Comparison of ENCODE assay signal across 20 cellular contexts in the genomic region with DNA sequence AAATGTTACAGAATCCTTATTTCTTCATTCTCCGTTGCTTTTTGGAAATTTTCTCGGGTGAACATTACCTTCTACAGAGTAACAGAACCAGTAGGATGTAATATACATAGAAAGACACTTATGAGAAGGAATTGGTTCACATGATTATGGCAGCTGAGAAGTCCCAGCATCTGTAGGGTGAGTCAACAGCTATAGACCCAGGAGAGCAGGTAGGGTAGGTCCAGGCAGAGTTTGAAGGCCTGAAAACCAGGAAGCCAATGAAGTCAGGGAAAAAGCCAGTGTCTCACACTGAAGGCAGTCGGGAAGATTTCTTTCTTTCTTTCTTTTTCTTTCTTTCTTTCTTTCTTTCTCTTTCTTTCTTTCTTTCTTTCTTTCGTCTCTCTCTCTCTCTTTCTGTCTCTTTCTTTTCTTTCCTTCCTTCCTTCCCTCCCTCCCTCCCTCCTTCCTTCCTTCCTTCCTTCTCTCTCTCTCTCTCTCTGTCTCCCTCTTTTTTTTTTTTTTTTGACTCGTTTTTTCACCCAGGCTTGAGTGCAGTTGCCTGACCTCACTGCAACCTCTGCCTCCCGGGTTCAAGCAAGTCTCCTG. TPM values are rescaled to one million over a fixed set of nuclear protein-coding genes. Genes with fewer than 3 reads are reported as not detected.
A peak's percentile ranks its signal among the peaks of the same experiment; 100 is the strongest.
DNase-seq lines count a peak whose midpoint lies in the region; ATAC-seq, FAIRE-seq and TF ChIP-seq lines count a peak whose summit lies in the region.
"Had no signal": no experiment of that assay in that cellular context is flagged by ENCODE, and none has a peak within 500 bp of the region (broad histone marks: within the 10 kb centered on the region; RNA-seq: fewer than 3 reads in every experiment).

No MANE protein-coding gene starts in this region.

- intact Hi-C loops in K562 (cut with micrococcal nuclease): no loop called here

- DNase-seq in K562 (ENCODE audit: extremely low read depth in 1 of 4, low spot score in 3 of 4) (peak in 1 of 4 experiments; percentile 43), GM13976 (ENCODE audit: low spot score) (no peak), EL (no peak), NAMALWA (ENCODE audit: low spot score) (no peak)
- DNase-seq: BE2C; C1 segment of cervical spinal cord; CD4-positive, CD25-positive, alpha-beta regulatory T cell; DMS153; DND-41; GOT3; H7; IMR-90; KBM-7 had no signal

- BruUV-seq in K562 (replicated peaks; lab: Mats Ljungman, UMichigan): no TSS peak

- H2AFZ ChIP-seq in K562 (ENCODE audit: low read depth, low read length): peak overlapping the region; percentile 80

- WGBS in K562 (ENCODE audit: insufficient coverage, low coverage, missing lambda C conversion rate): 52% methylated on average over 4 of the region's 6 CpGs

- H3K36me3 ChIP-seq in HEK293 (ENCODE audit: control insufficient read depth in 2 of 2, insufficient read depth in 1 of 2, low read length in 2 of 2): no peaks in the 10 kb centered on the region
- no peaks in the 10 kb centered on the region for H3K36me3 ChIP-seq in K562 (ENCODE audit: control insufficient read depth, insufficient read depth, low read length)
- H3K36me3 ChIP-seq: BE2C had no signal

- H3K27me3 ChIP-seq in K562 (ENCODE audit: control insufficient read depth in 2 of 2, insufficient read depth in 2 of 2, low read length in 2 of 2): no peaks in the 10 kb centered on the region
- H3K27me3 ChIP-seq: BE2C had no signal

- TF ChIP-seq EP300 in K562 (IDR thresholded peaks at IDR 0.05; ENCODE audit: low read length): no peak

- in situ Hi-C loops in K562 (cut with MboI): no loop called here
- in situ Hi-C loops in GM13976 (cut with MboI; ENCODE audit: low sequenced_read_pairs, unreplicated experiment): no loop called here

- TF ChIP-seq RAD21 in K562 (CRISPR knock-in tag; conservative IDR thresholded peaks at IDR 0.05 in 1 of 2, IDR thresholded peaks at IDR 0.05 in 1 of 2): peak in 1 of 2 experiments; percentile 9; a peak in 1 of 4 replicates

- H3K79me2 ChIP-seq in K562 (ENCODE audit: control insufficient read depth, insufficient read depth, low read length): 0 out of 3 replicates have a peak, but pooled peaks cover 10% of the 10 kb centered on the region

- H3K27ac ChIP-seq in HEK293 (ENCODE audit: extremely low read depth, low read depth, low read length) (no peak overlapping the region), K562 (ENCODE audit: extremely low read depth, low read depth, low read length) (peak overlapping the region; percentile 47; the same call in 1 of the 3 replicates)

- POLR2A ChIA-PET in HEK293 (lab: Yijun Ruan, JAX) (interaction anchor here (0.6 kb wide), 2 partner anchors 18 to 188 kb away, joined by 3 read pairs; no protein-coding TSS in a partner anchor), K562 (lab: Yijun Ruan, JAX) (interaction anchor here (4.4 kb wide), 1 partner anchor 13 kb away, joined by 37 read pairs; no protein-coding TSS in a partner anchor)

- no peaks in the 10 kb centered on the region for H3K9me1 ChIP-seq in K562 (ENCODE audit: control insufficient read depth, insufficient read depth, low read length)

- TF ChIP-seq CTCF in HEK293 (tag by site-specific recombination; IDR thresholded peaks at IDR 0.05) (no peak), K562 (IDR thresholded peaks at IDR 0.05 in 2 of 3, conservative IDR thresholded peaks at IDR 0.05 in 1 of 3; ENCODE audit: insufficient read depth in 2 of 3, low read depth in 1 of 3, low read length in 3 of 3) (no peak), GM13976 (IDR thresholded peaks at IDR 0.05; ENCODE audit: borderline replicate concordance, control extremely low read depth, extremely low read depth, insufficient read depth, missing control alignments) (no peak)

- CTCF ChIA-PET in HEK293 (lab: Yijun Ruan, JAX) (interaction anchor here (0.6 to 1.9 kb wide), 4 partner anchors 12 to 161 kb away, joined by 3 to 10 read pairs (median 8); a partner anchor contains a TSS), K562 (lab: Yijun Ruan, JAX; ENCODE audit: low intra/inter-chr PET ratio) (no interaction called here)

- H4K20me1 ChIP-seq in K562 (replicated peaks; ENCODE audit: control insufficient read depth, insufficient read depth, low read length): no peaks in the 10 kb centered on the region

- peak; percentile 10; the same call in 1 of the 3 replicates for ATAC-seq in K562
- ATAC-seq in esophagus mucosa: peak; percentile 89
- ATAC-seq: HCT116 had no signal

- no peak for FAIRE-seq in K562 (lab: Jason Lieb, UNC)
- FAIRE-seq: G401.6, GM12891, GM18507, HTR-8/SVneo had no signal

- no peak overlapping the region for H3K4me2 ChIP-seq in K562 (ENCODE audit: insufficient read depth, low read length)

- H3K9ac ChIP-seq in K562 (ENCODE audit: insufficient read depth in 1 of 2, low read depth in 2 of 2, low read length in 2 of 2): no peak overlapping the region

- no peaks in the 10 kb centered on the region; the same call in 1 of the 2 replicates for H3K4me1 ChIP-seq in HEK293 (ENCODE audit: control insufficient read depth, insufficient read depth, low read length)
- H3K4me1 ChIP-seq in K562 (replicated peaks in 1 of 2; ENCODE audit: control insufficient read depth in 2 of 2, insufficient read depth in 2 of 2, low read length in 2 of 2): peaks cover 17 to 25% of the 10 kb centered on the region in 2 experiments
- H3K4me1 ChIP-seq: BE2C had no signal

- H3K9me3 ChIP-seq in HEK293 (ENCODE audit: control insufficient read depth, insufficient read depth, low read depth, low read length) (no peaks in the 10 kb centered on the region), K562 (replicated peaks; ENCODE audit: control insufficient read depth, insufficient read depth, low read depth, low read length) (no peaks in the 10 kb centered on the region)
- H3K9me3 ChIP-seq: BE2C had no signal

- no peak for TF ChIP-seq POLR2A in K562 (conservative IDR thresholded peaks at IDR 0.05)

- H3K4me3 ChIP-seq in HEK293 (ENCODE audit: low read depth, low read length) (no peak overlapping the region), K562 (no peak overlapping the region)

TF ChIP-seq in HEK293, 187 proteins besides CTCF, POLR2A, EP300 and RAD21:
- TF ChIP-seq GLI2 (tag by site-specific recombination; IDR thresholded peaks at IDR 0.05; ENCODE audit: borderline replicate concordance, low read depth): no peak
- TF ChIP-seq ZNF366 (tag by site-specific recombination; conservative IDR thresholded peaks at IDR 0.05): peak; percentile 89

TF ChIP-seq in K562, 482 proteins besides CTCF, POLR2A, EP300 and RAD21 (continues in another document):
- TF ChIP-seq RBM22 (IDR thresholded peaks at IDR 0.05; ENCODE audit: low read depth, low read length, poor library complexity, severe bottlenecking) (no peak), ZC3H4 (CRISPR knock-in tag; IDR thresholded peaks at IDR 0.05; ENCODE audit: borderline replicate concordance) (no peak), ZBTB8A (IDR thresholded peaks at IDR 0.05; ENCODE audit: partially characterized antibody) (no peak), LARP7 (IDR thresholded peaks at IDR 0.05) (0 out of 2 replicates have a peak, but pooled peaks have one; percentile 8)
- TF ChIP-seq, protein P1, sequence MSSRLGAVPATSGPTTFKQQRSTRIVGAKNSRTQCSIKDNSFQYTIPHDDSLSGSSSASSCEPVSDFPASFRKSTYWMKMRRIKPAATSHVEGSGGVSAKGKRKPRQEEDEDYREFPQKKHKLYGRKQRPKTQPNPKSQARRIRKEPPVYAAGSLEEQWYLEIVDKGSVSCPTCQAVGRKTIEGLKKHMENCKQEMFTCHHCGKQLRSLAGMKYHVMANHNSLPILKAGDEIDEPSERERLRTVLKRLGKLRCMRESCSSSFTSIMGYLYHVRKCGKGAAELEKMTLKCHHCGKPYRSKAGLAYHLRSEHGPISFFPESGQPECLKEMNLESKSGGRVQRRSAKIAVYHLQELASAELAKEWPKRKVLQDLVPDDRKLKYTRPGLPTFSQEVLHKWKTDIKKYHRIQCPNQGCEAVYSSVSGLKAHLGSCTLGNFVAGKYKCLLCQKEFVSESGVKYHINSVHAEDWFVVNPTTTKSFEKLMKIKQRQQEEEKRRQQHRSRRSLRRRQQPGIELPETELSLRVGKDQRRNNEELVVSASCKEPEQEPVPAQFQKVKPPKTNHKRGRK (tag; IDR thresholded peaks at IDR 0.05): peak; percentile 96
- TF ChIP-seq, protein P2, sequence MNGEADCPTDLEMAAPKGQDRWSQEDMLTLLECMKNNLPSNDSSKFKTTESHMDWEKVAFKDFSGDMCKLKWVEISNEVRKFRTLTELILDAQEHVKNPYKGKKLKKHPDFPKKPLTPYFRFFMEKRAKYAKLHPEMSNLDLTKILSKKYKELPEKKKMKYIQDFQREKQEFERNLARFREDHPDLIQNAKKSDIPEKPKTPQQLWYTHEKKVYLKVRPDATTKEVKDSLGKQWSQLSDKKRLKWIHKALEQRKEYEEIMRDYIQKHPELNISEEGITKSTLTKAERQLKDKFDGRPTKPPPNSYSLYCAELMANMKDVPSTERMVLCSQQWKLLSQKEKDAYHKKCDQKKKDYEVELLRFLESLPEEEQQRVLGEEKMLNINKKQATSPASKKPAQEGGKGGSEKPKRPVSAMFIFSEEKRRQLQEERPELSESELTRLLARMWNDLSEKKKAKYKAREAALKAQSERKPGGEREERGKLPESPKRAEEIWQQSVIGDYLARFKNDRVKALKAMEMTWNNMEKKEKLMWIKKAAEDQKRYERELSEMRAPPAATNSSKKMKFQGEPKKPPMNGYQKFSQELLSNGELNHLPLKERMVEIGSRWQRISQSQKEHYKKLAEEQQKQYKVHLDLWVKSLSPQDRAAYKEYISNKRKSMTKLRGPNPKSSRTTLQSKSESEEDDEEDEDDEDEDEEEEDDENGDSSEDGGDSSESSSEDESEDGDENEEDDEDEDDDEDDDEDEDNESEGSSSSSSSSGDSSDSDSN (IDR thresholded peaks at IDR 0.05; ENCODE audit: borderline replicate concordance in 1 of 2, low read depth in 2 of 2, low read length in 2 of 2): no peak

RNA-seq across cellular contexts. Expression of a gene that starts 15.1 kb away (rescaled TPM):
- 86.2 and 96.5 TPM in 2 replicates for total RNA-seq in K562 (2011; cell fraction: chromatin; rRNA removed; ENCODE audit: low replicate concordance)
- 21.8 and 24.5 TPM in 2 replicates for total RNA-seq in K562 (2011; cell fraction: nucleolus; rRNA removed)
- total RNA-seq in K562 (2011; cell fraction: nucleoplasm; rRNA removed): 46.6 and 65.3 TPM in 2 replicates
- total RNA-seq in K562 (2014; rRNA removed) (61.9 and 108 TPM in 2 replicates), K562 (2014; rRNA removed; fragmentation: Illumina TruSeq; extraction: Trizol) (115 and 149 TPM in 2 replicates), K562 (2015; rRNA removed; fragmentation: Illumina TruSeq; extraction: Trizol) (75.4 and 77.7 TPM in 2 replicates), K562 (2021) (90.6 and 99.4 TPM in 2 replicates), esophagus mucosa (49.7 TPM)
- polyA plus RNA-seq in K562 (2011; rRNA removed) (54.6 and 59.9 TPM in 2 replicates), K562 (2014; fragmentation: Illumina TruSeq; extraction: Trizol) (70.6 and 78.9 TPM in 2 replicates), K562 (2014; fragmentation: Nextera tagmentation; extraction: Ambion mirVana) (10 to 100 TPM; 37.2 to 54.6 TPM), K562 (2014; rRNA removed) (77.8 and 112 TPM in 2 replicates)
- polyA plus RNA-seq in K562 (2011; cell fraction: cytosol; rRNA removed): 31.2 and 49.4 TPM in 2 replicates
- polyA plus RNA-seq in K562 (2011; cell fraction: nucleus; rRNA removed): 22.9 and 25.6 TPM in 2 replicates
- polyA plus RNA-seq in K562 (2012): 42.1 and 45.3 TPM in 2 replicates
- 72.0 and 108 TPM in 2 replicates for polyA minus RNA-seq in K562 (2011; rRNA and poly(A)+ RNA removed)
- polyA minus RNA-seq in K562 (2011; cell fraction: cytosol; rRNA and poly(A)+ RNA removed): 50.5 and 77.5 TPM in 2 replicates
- 17.6 and 34.7 TPM in 2 replicates for polyA minus RNA-seq in K562 (2011; cell fraction: nucleus; rRNA and poly(A)+ RNA removed)
